Comparison of ENCODE assay signal across 25 cellular contexts in the genomic region with DNA sequence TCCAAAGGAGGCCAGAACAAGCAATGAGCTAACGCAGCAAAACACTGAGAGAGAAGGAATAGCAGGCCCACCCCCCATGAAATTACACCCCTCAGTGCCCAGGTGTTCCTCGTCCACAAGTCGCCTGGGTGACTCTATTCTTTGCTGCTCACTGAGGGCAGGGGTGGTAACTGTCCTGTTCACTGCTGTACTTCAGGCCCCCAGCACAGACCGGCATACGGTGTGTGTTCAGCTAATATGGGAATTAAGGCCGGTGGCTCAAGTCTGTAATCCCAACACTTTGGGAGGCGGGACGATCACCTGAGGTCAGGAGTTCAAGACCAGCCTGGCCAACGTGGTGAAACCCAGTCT.
"Had no signal": no experiment of that assay in that cellular context is flagged by ENCODE, and none has a peak within 500 bp of the region (broad histone marks: within the 10 kb centered on the region; RNA-seq: fewer than 3 reads in every experiment).

No MANE protein-coding gene starts in this region.

- H3K9me3 ChIP-seq: esophagus squamous epithelium, gastrocnemius medialis, mucosa of descending colon, SJCRH30 had no signal

- H3K27ac Mint-ChIP-seq: activated CD4-positive, alpha-beta memory T cell treated with anti-CD3 and anti-CD28 coated beads, Interleukin-2, amount 10 ng/mL, durations not matched to agents 7 days and 5 days; activated CD4-positive, alpha-beta T cell treated with anti-CD3 and anti-CD28 coated beads, Interleukin-2, amount 10 ng/mL, durations not matched to agents 24 days and 14 days; activated T-helper 2 cell treated with anti-CD3 and anti-CD28 coated beads, Interferon-gamma antibody, Interleukin-2, Interleukin-4, amounts not matched to agents 10 μg/mL and 5 μg/mL and 100 μg/mL, durations not matched to agents 14 hours and 24 hours and 36 hours; progenitor cell of endocrine pancreas; T-helper 2 cell treated with Interferon-gamma antibody and Interleukin-4, amounts not matched to agents 5 μg/mL and 100 μg/mL, for 36 hours; type B pancreatic cell had no signal

- H3K27ac ChIP-seq: brain microvascular endothelial cell, esophagus squamous epithelium, SJCRH30, VCaP had no signal

- H3K27me3 Mint-ChIP-seq: activated CD4-positive, alpha-beta memory T cell treated with anti-CD3 and anti-CD28 coated beads, Interleukin-2, amount 10 ng/mL, durations not matched to agents 7 days and 5 days; activated CD4-positive, alpha-beta T cell treated with anti-CD3 and anti-CD28 coated beads, Interleukin-2, amount 10 ng/mL, durations not matched to agents 24 days and 14 days; progenitor cell of endocrine pancreas; T-cell; type B pancreatic cell had no signal

- H3K4me1 ChIP-seq: SJCRH30 had no signal

- H3K36me3 Mint-ChIP-seq: type B pancreatic cell had no signal

- H3K36me3 ChIP-seq: SJCRH30 had no signal

- FAIRE-seq: colon, islet of Langerhans had no signal

- H3K4me3 ChIP-seq: dorsolateral prefrontal cortex, esophagus squamous epithelium, gastrocnemius medialis, mucosa of descending colon, SJCRH30 had no signal

- H3K4me3 Mint-ChIP-seq: activated CD4-positive, alpha-beta memory T cell treated with anti-CD3 and anti-CD28 coated beads, Interleukin-2, amount 10 ng/mL, durations not matched to agents 7 days and 5 days; activated CD4-positive, alpha-beta T cell treated with anti-CD3 and anti-CD28 coated beads, Interleukin-2, amount 10 ng/mL, durations not matched to agents 24 days and 14 days; nephron progenitor cell; T-cell; T-helper 2 cell treated with Interferon-gamma antibody and Interleukin-4, amounts not matched to agents 5 μg/mL and 100 μg/mL, for 36 hours; type B pancreatic cell had no signal

- H3K9me3 Mint-ChIP-seq: activated CD4-positive, alpha-beta memory T cell treated with anti-CD3 and anti-CD28 coated beads, Interleukin-2, amount 10 ng/mL, durations not matched to agents 7 days and 5 days; activated CD4-positive, alpha-beta T cell treated with anti-CD3 and anti-CD28 coated beads, Interleukin-2, amount 10 ng/mL, durations not matched to agents 24 days and 14 days; activated T-helper 2 cell treated with anti-CD3 and anti-CD28 coated beads, Interferon-gamma antibody, Interleukin-2, Interleukin-4, amounts not matched to agents 10 μg/mL and 5 μg/mL and 100 μg/mL, durations not matched to agents 14 hours and 24 hours and 36 hours; nephron progenitor cell; T-cell; T-helper 2 cell treated with Interferon-gamma antibody and Interleukin-4, amounts not matched to agents 5 μg/mL and 100 μg/mL, for 36 hours; type B pancreatic cell had no signal

- DNase-seq: activated CD4-positive, alpha-beta memory T cell treated with anti-CD3 and anti-CD28 coated beads, Interleukin-2, amount 10 ng/mL, durations not matched to agents 7 days and 5 days; activated CD4-positive, alpha-beta T cell treated with anti-CD3 and anti-CD28 coated beads, Interleukin-2, amount 10 ng/mL, durations not matched to agents 24 days and 14 days; activated naive CD4-positive, alpha-beta T cell; aorta; brain microvascular endothelial cell; central memory CD4-positive, alpha-beta T cell; esophagus squamous epithelium; gastrocnemius medialis; hypothalamus; mesendoderm; mucosa of descending colon; nephron progenitor cell; SJCRH30; stimulated activated CD4-positive, alpha-beta T cell treated with anti-CD3 and anti-CD28 coated beads, Interleukin-12 subunit alpha, Interleukin-12 subunit beta, amount 100 ng/mL, for 4 hours; stimulated activated CD4-positive, alpha-beta T cell treated with anti-CD3 and anti-CD28 coated beads, Interleukin-4, amount 100 ng/mL, for 4 hours; T-cell had no signal

- H3K4me1 Mint-ChIP-seq: activated CD4-positive, alpha-beta memory T cell treated with anti-CD3 and anti-CD28 coated beads, Interleukin-2, amount 10 ng/mL, durations not matched to agents 7 days and 5 days; activated CD4-positive, alpha-beta T cell treated with anti-CD3 and anti-CD28 coated beads, Interleukin-2, amount 10 ng/mL, durations not matched to agents 24 days and 14 days; T-cell had no signal

- ATAC-seq: activated CD4-positive, CD25-positive, alpha-beta regulatory T cell treated with anti-CD3 and anti-CD28 coated beads, Interleukin-2, amount 50 U/mL, for 24 hours; gastrocnemius medialis; T-cell had no signal

- H3K27me3 ChIP-seq: brain microvascular endothelial cell, dorsolateral prefrontal cortex, esophagus squamous epithelium, gastrocnemius medialis, SJCRH30 had no signal
